8 cellular contexts compared by ENCODE assay signal in the genomic region with DNA sequence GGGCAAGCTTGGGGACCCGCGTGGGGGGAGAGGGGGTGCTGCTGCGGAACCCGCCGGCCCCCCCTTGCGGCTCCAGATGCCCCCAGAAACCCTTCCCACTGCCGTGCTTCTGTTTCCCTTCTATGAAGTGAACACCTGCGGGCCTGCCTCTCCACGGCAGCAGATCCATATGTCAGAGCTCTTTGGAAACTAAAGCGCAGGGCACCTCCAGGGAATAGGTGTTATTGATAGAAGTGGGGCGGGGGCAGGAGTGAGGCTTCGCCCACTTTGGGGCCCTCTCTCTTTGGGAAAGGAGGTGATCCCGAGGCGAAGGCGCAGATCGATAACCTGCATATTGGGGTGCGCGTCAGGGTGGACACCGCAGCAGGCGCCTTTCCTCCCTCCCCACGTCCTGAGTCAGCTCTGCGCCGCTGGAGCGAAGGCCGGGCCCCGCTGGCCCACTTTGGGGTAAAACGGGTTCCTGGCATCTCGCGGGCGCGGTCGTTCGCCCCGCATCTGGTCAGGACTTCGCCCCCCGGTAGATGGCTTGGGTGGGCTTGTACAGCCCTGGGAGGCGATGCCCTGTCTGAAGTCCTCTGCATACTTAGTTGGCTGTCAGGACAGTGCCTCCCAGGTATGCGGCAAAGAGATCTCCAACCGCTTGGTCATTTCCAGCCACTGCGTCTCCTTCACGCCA. TPM values are rescaled to one million over a fixed set of nuclear protein-coding genes. Genes with fewer than 3 reads are reported as not detected.
DNase-seq lines count a peak whose midpoint lies in the region; ATAC-seq and FAIRE-seq lines count a peak whose summit lies in the region.

No MANE protein-coding gene starts in this region.

- H3K4me1 ChIP-seq in iPS DF 6.9 (ENCODE audit: control insufficient read depth, insufficient read depth, low read length) = peaks cover 2% of the 10 kb centered on the region; the same call in 1 of the 2 replicates
- peaks cover 3 to 4% of the 10 kb centered on the region in 2 donors for H3K4me1 ChIP-seq in small intestine (ENCODE audit: control insufficient read depth in 2 of 2, insufficient read depth in 1 of 2, low read depth in 1 of 2, low read length in 1 of 2)

- intact Hi-C loops in activated T-helper 2 cell treated with anti-CD3 and anti-CD28 coated beads, Interferon-gamma antibody, Interleukin-2, Interleukin-4, amounts not matched to agents 10 μg/mL and 5 μg/mL and 100 μg/mL, durations not matched to agents 14 hours and 24 hours and 36 hours (cut with micrococcal nuclease) = loop anchor here (5.0 kb wide), 1 partner anchor 73 kb away; the partner anchor contains the start of gene SNRNP35

- peak overlapping the region; percentile 82 for H3K4me3 ChIP-seq in Jurkat, Clone E6-1 (ENCODE audit: low read length)
- H3K4me3 ChIP-seq in iPS DF 6.9 (ENCODE audit: low read length) (peak overlapping the region; percentile 80), small intestine (ENCODE audit: low read depth in 1 of 2, low read length in 2 of 2) (peak overlapping the region; percentile 67 to 70)

- no peak for ATAC-seq in HG02852 (IDR thresholded peaks at IDR 0.05; ENCODE audit: unreplicated experiment)
- ATAC-seq in HG02973 (IDR thresholded peaks at IDR 0.05; ENCODE audit: unreplicated experiment) = no peak
- ATAC-seq in GM21381 (IDR thresholded peaks at IDR 0.05; ENCODE audit: unreplicated experiment) = no peak

- WGBS in iPS DF 6.9 (ENCODE audit: insufficient coverage, insufficient read length) = no CpG with 5 or more reads among the region's 41 CpGs
- WGBS in small intestine, 3 donors = 2% methylated on average over 38 to 41 of the region's 41 CpGs

- no peaks in the 10 kb centered on the region for H3K9me3 Mint-ChIP-seq in activated T-helper 2 cell treated with anti-CD3 and anti-CD28 coated beads, Interferon-gamma antibody, Interleukin-2, Interleukin-4, amounts not matched to agents 10 μg/mL and 5 μg/mL and 100 μg/mL, durations not matched to agents 14 hours and 24 hours and 36 hours

- no peak for FAIRE-seq in small intestine (lab: Jason Lieb, UNC)

- H3K36me3 ChIP-seq in iPS DF 6.9 (ENCODE audit: control insufficient read depth, insufficient read depth, low read length) (no peaks in the 10 kb centered on the region), small intestine (ENCODE audit: control insufficient read depth in 2 of 2, insufficient read depth in 2 of 2, low read length in 2 of 2) (no peaks in the 10 kb centered on the region)

- peak overlapping the region; percentile 75 for H3K27ac Mint-ChIP-seq in activated T-helper 2 cell treated with anti-CD3 and anti-CD28 coated beads, Interferon-gamma antibody, Interleukin-2, Interleukin-4, amounts not matched to agents 10 μg/mL and 5 μg/mL and 100 μg/mL, durations not matched to agents 14 hours and 24 hours and 36 hours

- peak overlapping the region; percentile 79 for H3K4me3 Mint-ChIP-seq in activated T-helper 2 cell treated with anti-CD3 and anti-CD28 coated beads, Interferon-gamma antibody, Interleukin-2, Interleukin-4, amounts not matched to agents 10 μg/mL and 5 μg/mL and 100 μg/mL, durations not matched to agents 14 hours and 24 hours and 36 hours (ENCODE audit: low read depth)

- DNase-seq in EL (peak; percentile 46), iPS DF 6.9 (ENCODE audit: low read depth, low spot score) (no peak), small intestine (peak; percentile 13)
- DNase-seq in Jurkat, Clone E6-1 (ENCODE audit: low read depth, low spot score) = peak; percentile 22
- peak; percentile 26 for DNase-seq in activated T-helper 2 cell treated with anti-CD3 and anti-CD28 coated beads, Interferon-gamma antibody, Interleukin-2, Interleukin-4, amounts not matched to agents 10 μg/mL and 5 μg/mL and 100 μg/mL, durations not matched to agents 14 hours and 24 hours and 36 hours (ENCODE audit: low spot score)

- no peaks in the 10 kb centered on the region for H3K27me3 Mint-ChIP-seq in activated T-helper 2 cell treated with anti-CD3 and anti-CD28 coated beads, Interferon-gamma antibody, Interleukin-2, Interleukin-4, amounts not matched to agents 10 μg/mL and 5 μg/mL and 100 μg/mL, durations not matched to agents 14 hours and 24 hours and 36 hours (ENCODE audit: low read depth)

- H3K36me3 Mint-ChIP-seq in activated T-helper 2 cell treated with anti-CD3 and anti-CD28 coated beads, Interferon-gamma antibody, Interleukin-2, Interleukin-4, amounts not matched to agents 10 μg/mL and 5 μg/mL and 100 μg/mL, durations not matched to agents 14 hours and 24 hours and 36 hours (ENCODE audit: low read depth) = no peaks in the 10 kb centered on the region

- H3K27ac ChIP-seq in iPS DF 6.9 (ENCODE audit: low read length) = no peak overlapping the region
- peak overlapping the region in 1 of 2 donors; percentile 66 for H3K27ac ChIP-seq in small intestine (ENCODE audit: low read depth in 1 of 2, low read length in 1 of 2)

- peaks cover 2% of the 10 kb centered on the region; the same call in 1 of the 2 replicates for H3K27me3 ChIP-seq in iPS DF 6.9 (ENCODE audit: control insufficient read depth, insufficient read depth, low read length)
- no peaks in the 10 kb centered on the region for H3K27me3 ChIP-seq in small intestine (ENCODE audit: control insufficient read depth in 2 of 2, insufficient read depth in 2 of 2, low read length in 2 of 2)

- H3K4me1 Mint-ChIP-seq in activated T-helper 2 cell treated with anti-CD3 and anti-CD28 coated beads, Interferon-gamma antibody, Interleukin-2, Interleukin-4, amounts not matched to agents 10 μg/mL and 5 μg/mL and 100 μg/mL, durations not matched to agents 14 hours and 24 hours and 36 hours (ENCODE audit: low read depth) = peaks cover 25% of the 10 kb centered on the region

- no peaks in the 10 kb centered on the region for H3K9me3 ChIP-seq in iPS DF 6.9 (ENCODE audit: control insufficient read depth, insufficient read depth, low read length)
- H3K9me3 ChIP-seq in small intestine (ENCODE audit: control insufficient read depth, low read depth) = no peaks in the 10 kb centered on the region

RNA-seq across cellular contexts. Expression of gene KMT5A, which starts 0.5 kb away (rescaled TPM):
- polyA plus RNA-seq in Jurkat, Clone E6-1 (2012; ENCODE audit: insufficient read depth, insufficient read length) = 56.8 TPM
- 72.7 and 74.1 TPM in 2 replicates for total RNA-seq in activated T-helper 2 cell treated with anti-CD3 and anti-CD28 coated beads, Interferon-gamma antibody, Interleukin-2, Interleukin-4, amounts not matched to agents 10 μg/mL and 5 μg/mL and 100 μg/mL, durations not matched to agents 14 hours and 24 hours and 36 hours
- 10 to 100 TPM; 14.3 to 21.8 (median 15.4) TPM for polyA plus RNA-seq in small intestine

RNA-seq across cellular contexts. Expression of gene SBNO1, which starts 19.8 kb away (rescaled TPM):
- polyA plus RNA-seq in Jurkat, Clone E6-1 (2012; ENCODE audit: insufficient read depth, insufficient read length) = 18.2 TPM
- total RNA-seq in activated T-helper 2 cell treated with anti-CD3 and anti-CD28 coated beads, Interferon-gamma antibody, Interleukin-2, Interleukin-4, amounts not matched to agents 10 μg/mL and 5 μg/mL and 100 μg/mL, durations not matched to agents 14 hours and 24 hours and 36 hours = 51.1 and 52.2 TPM in 2 replicates
- 1 to 10 TPM; 5.1 to 7.0 (median 6.0) TPM for polyA plus RNA-seq in small intestine

RNA-seq across cellular contexts. Expression of gene RILPL2, which starts 52.0 kb away (rescaled TPM):
- polyA plus RNA-seq in Jurkat, Clone E6-1 (2012; ENCODE audit: insufficient read depth, insufficient read length) = 6.9 TPM
- total RNA-seq in activated T-helper 2 cell treated with anti-CD3 and anti-CD28 coated beads, Interferon-gamma antibody, Interleukin-2, Interleukin-4, amounts not matched to agents 10 μg/mL and 5 μg/mL and 100 μg/mL, durations not matched to agents 14 hours and 24 hours and 36 hours = 15.7 and 16.3 TPM in 2 replicates
- polyA plus RNA-seq in small intestine = 1 to 10 TPM in 2 of 3 donors, under 1 TPM in 1; 0.45 to 5.1 (median 2.7) TPM
